In genomic region chr10:87657370-87657769, GRCh38 we compare ENCODE assay signal across 10 cellular contexts. TPM values are rescaled to one million over a fixed set of nuclear protein-coding genes. Genes with fewer than 3 reads are reported as not detected.
DNase-seq lines count a peak whose midpoint lies in the region; ATAC-seq, FAIRE-seq and TF ChIP-seq lines count a peak whose summit lies in the region.
"Had no signal": no experiment of that assay in that cellular context is flagged by ENCODE, and none has a peak within 500 bp of the region (broad histone marks: within the 10 kb centered on the region; RNA-seq: fewer than 3 reads in every experiment).

No MANE protein-coding gene starts in this region.

- WGBS in lower leg skin, 2 donors = 65 to 80% methylated on average over 5 of the region's 5 CpGs

- H3K4me3 ChIP-seq in fibroblast of villous mesenchyme (ENCODE audit: low read depth, low read length) (no peak overlapping the region), lower leg skin (ENCODE audit: low read depth, poor library complexity, severe bottlenecking) (no peak overlapping the region)
- H3K4me3 ChIP-seq: thoracic aorta had no signal

- DNase-seq in ELR (ENCODE audit: low read depth) (peak; percentile 95), RCC 7860 (ENCODE audit: low spot score) (peak; percentile 74), fibroblast of villous mesenchyme (ENCODE audit: low read depth) (peak; percentile 92), pulmonary artery endothelial cell (ENCODE audit: low read depth, low spot score) (peak; percentile 91), DMS153 treated with DMSO at 0.1 percent for 48 hours (lab: John Stamatoyannopoulos, UW; ENCODE audit: unreplicated experiment) (no peak), lower leg skin (ENCODE audit: low spot score in 2 of 2) (no peak)
- DNase-seq: activated naive CD4-positive, alpha-beta T cell had no signal

- FAIRE-seq in RCC 7860 (lab: Jason Lieb, UNC) = peak; percentile 67

- intact Hi-C loops in lower leg skin (cut with DNase I; ENCODE audit: low total_unique reads) = no loop called here

- no peak for TF ChIP-seq POLR2A in lower leg skin (IDR thresholded peaks at IDR 0.05)

- no peak for TF ChIP-seq CTCF in fibroblast of villous mesenchyme (IDR thresholded peaks at IDR 0.05; ENCODE audit: insufficient read depth, low read depth, low read length)
- TF ChIP-seq CTCF in lower leg skin (IDR thresholded peaks at IDR 0.05) = no peak

- ATAC-seq in GM18502 (IDR thresholded peaks at IDR 0.05; ENCODE audit: poor library complexity, unreplicated experiment) = no peak
- no peak for ATAC-seq in GM21529 (IDR thresholded peaks at IDR 0.05; ENCODE audit: unreplicated experiment)

RNA-seq across cellular contexts. Expression of gene PAPSS2, which starts 2.3 kb away (rescaled TPM):
- total RNA-seq in fibroblast of villous mesenchyme (131 and 417 TPM in 2 replicates), pulmonary artery endothelial cell (74.2 and 74.3 TPM in 2 replicates), lower leg skin (1 to 10 TPM; 2.2 to 5.1 (median 4.5) TPM)

Comparison
In these comparisons a context has a peak if more than half of its experiments do, and no peak if none do; other contexts are left out.
1. DNase-seq: peak in ELR (single experiment), RCC 7860 (single experiment), fibroblast of villous mesenchyme (single experiment) and pulmonary artery endothelial cell (single experiment); none in DMS153 treated with DMSO at 0.1 percent for 48 hours (single experiment) and lower leg skin (0 of 2).
2. RNA of gene PAPSS2, which starts 2.3 kb away (total RNA-seq): 131 to 417 TPM in fibroblast of villous mesenchyme and 74.2 to 74.3 TPM in pulmonary artery endothelial cell; 2.2 to 5.1 TPM in lower leg skin; every median in the first group is over 10 times any median in the second.